12 cellular contexts compared by ENCODE assay signal in the genomic region with DNA sequence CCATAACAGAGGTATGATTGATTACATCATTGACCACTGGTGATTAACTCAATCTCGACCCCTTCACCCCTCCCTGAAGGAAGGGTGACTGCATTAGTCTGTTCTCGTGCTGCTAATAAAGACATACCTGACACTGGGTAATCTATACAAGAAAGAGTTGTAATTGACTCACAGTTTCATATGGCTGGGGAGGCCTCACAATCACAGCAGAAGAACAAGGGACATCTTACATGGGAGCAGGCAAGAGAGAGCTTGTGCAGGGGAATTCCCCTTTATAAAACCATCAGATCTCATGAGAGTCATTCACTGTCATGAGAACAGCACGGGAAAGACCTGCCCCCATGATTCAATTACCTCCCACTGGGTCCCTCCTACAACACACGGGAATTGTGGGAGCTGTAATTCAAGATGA. TPM values are rescaled to one million over a fixed set of nuclear protein-coding genes. Genes with fewer than 3 reads are reported as not detected.
DNase-seq lines count a peak whose midpoint lies in the region; ATAC-seq lines count a peak whose summit lies in the region.
"Had no signal": no experiment of that assay in that cellular context is flagged by ENCODE, and none has a peak within 500 bp of the region (broad histone marks: within the 10 kb centered on the region; RNA-seq: fewer than 3 reads in every experiment).

No MANE protein-coding gene starts in this region.

- peak overlapping the region in 1 of 8 donors; percentile 48 for H3K4me3 Mint-ChIP-seq in naive B cell
- H3K4me3 Mint-ChIP-seq: activated CD4-positive, alpha-beta T cell treated with anti-CD3 and anti-CD28 coated beads, Interleukin-2, amount 10 ng/mL, durations not matched to agents 7 days and 5 days; neural progenitor cell had no signal

- ATAC-seq in GM21576 (IDR thresholded peaks at IDR 0.05; ENCODE audit: unreplicated experiment), result peak; percentile 70
- peak; percentile 72 for ATAC-seq in HG03378 (IDR thresholded peaks at IDR 0.05; ENCODE audit: unreplicated experiment)
- ATAC-seq in naive B cell (ENCODE audit: low read depth in 2 of 2), result peak; percentile 68 to 69
- ATAC-seq in Right ventricle myocardium superior (ENCODE audit: poor library complexity), result no peak
- ATAC-seq in HG02763 (IDR thresholded peaks at IDR 0.05; ENCODE audit: unreplicated experiment), result no peak

- H3K36me3 Mint-ChIP-seq in naive B cell, result peaks cover 0 to 5% of the 10 kb centered on the region in 2 donors
- H3K36me3 Mint-ChIP-seq: neural progenitor cell had no signal

- H3K9me3 Mint-ChIP-seq in naive B cell, result no peaks in the 10 kb centered on the region
- H3K9me3 Mint-ChIP-seq: activated CD4-positive, alpha-beta T cell treated with anti-CD3 and anti-CD28 coated beads, Interleukin-2, amount 10 ng/mL, durations not matched to agents 7 days and 5 days; neural progenitor cell had no signal

- DNase-seq in DMS53 (lab: John Stamatoyannopoulos, UW) (peak; percentile 18), DMS53 treated with DMSO at 0.1 percent for 48 hours (lab: John Stamatoyannopoulos, UW; ENCODE audit: unreplicated experiment) (no peak), naive B cell (peak; percentile 26), NCI-H774 (lab: John Stamatoyannopoulos, UW) (no peak), Right ventricle myocardium superior (no peak)
- DNase-seq: activated CD4-positive, alpha-beta T cell treated with anti-CD3 and anti-CD28 coated beads, Interleukin-2, amount 10 ng/mL, durations not matched to agents 7 days and 5 days; DMS79 treated with DMSO at 0.1 percent for 48 hours; SIG-M5 had no signal

- H3K4me1 Mint-ChIP-seq in naive B cell, result peaks cover 42 to 50% (median 45%) of the 10 kb centered on the region in 3 donors
- H3K4me1 Mint-ChIP-seq: activated CD4-positive, alpha-beta T cell treated with anti-CD3 and anti-CD28 coated beads, Interleukin-2, amount 10 ng/mL, durations not matched to agents 7 days and 5 days had no signal

- H3K27me3 Mint-ChIP-seq in naive B cell, result no peaks in the 10 kb centered on the region

- intact Hi-C loops in Right ventricle myocardium superior (cut with DNase I), result no loop called here

- H3K27ac Mint-ChIP-seq in naive B cell, result peak overlapping the region in 5 of 6 donors; percentile 8 to 72 (median 37)
- H3K27ac Mint-ChIP-seq: activated CD4-positive, alpha-beta T cell treated with anti-CD3 and anti-CD28 coated beads, Interleukin-2, amount 10 ng/mL, durations not matched to agents 7 days and 5 days; neural progenitor cell had no signal

RNA-seq across cellular contexts. Expression of gene TMCC3, which starts 55.9 kb away (rescaled TPM):
- 10 to 100 TPM in 4 of 6 donors, 1 to 10 TPM in 2; 8.4 to 21.7 (median 13.5) TPM for polyA plus RNA-seq in naive B cell (ENCODE audit: low read depth in 6 of 6)
- 1.5 TPM for total RNA-seq in Right ventricle myocardium superior

Comparison
In these comparisons a context has a peak if more than half of its experiments do, and no peak if none do; other contexts are left out.
1. DNase-seq: peak in DMS53 (single experiment) and naive B cell (single experiment); none in DMS53 treated with DMSO at 0.1 percent for 48 hours (single experiment), NCI-H774 (single experiment) and Right ventricle myocardium superior (single experiment).
2. ATAC-seq: peak in GM21576 (single experiment), HG03378 (single experiment) and naive B cell (2 of 2); none in Right ventricle myocardium superior (single experiment) and HG02763 (single experiment).